In the genomic region with DNA sequence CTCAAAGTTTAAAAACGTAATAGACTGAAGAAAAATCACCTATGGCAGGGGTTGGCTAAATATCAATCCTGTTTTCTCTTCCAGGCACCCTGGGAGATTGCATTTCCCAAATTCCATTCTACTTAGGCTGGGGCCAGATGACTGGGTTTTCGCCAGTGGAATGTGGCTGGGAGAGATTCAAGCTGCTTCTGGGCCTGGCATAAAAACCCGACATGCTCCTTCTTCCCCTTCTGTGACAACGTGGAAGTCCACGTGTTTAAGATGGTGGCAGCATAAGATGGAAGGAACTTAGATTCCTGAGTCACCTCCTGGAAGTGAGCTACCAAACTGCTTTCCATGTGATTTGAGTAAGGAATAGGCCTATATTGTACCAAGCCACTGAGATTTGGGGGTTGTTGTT, we compare ENCODE assay signal across 11 cellular contexts.
DNase-seq lines count a peak whose midpoint lies in the region; TF ChIP-seq lines count a peak whose summit lies in the region.
"Had no signal": no experiment of that assay in that cellular context is flagged by ENCODE, and none has a peak within 500 bp of the region (broad histone marks: within the 10 kb centered on the region; RNA-seq: fewer than 3 reads in every experiment).

No MANE protein-coding gene starts in this region.

- no CpG with 5 or more reads among the region's 5 CpGs for WGBS in trophoblast cell (ENCODE audit: extremely low coverage, insufficient coverage, insufficient read length)

- no peak overlapping the region for H3K9ac ChIP-seq in trophoblast cell (ENCODE audit: low read length)

- no peak overlapping the region for H4K91ac ChIP-seq in trophoblast cell (ENCODE audit: low read depth, low read length)

- no peak overlapping the region for H3K4me2 ChIP-seq in trophoblast cell (ENCODE audit: low read length)

- peak overlapping the region; percentile 56 for H3K27ac ChIP-seq in trophoblast cell (ENCODE audit: low read depth, low read length)
- H3K27ac ChIP-seq: adrenal gland had no signal

- H3K14ac ChIP-seq in trophoblast cell (ENCODE audit: low read length) = no peak overlapping the region

- H3K4ac ChIP-seq in trophoblast cell (ENCODE audit: low read depth, low read length) = no peak overlapping the region

- no peaks in the 10 kb centered on the region for H3K9me3 ChIP-seq in trophoblast cell (ENCODE audit: insufficient read depth, low read depth, low read length)
- H3K9me3 ChIP-seq: adrenal gland had no signal

- TF ChIP-seq CTCF in foreskin fibroblast (IDR thresholded peaks at IDR 0.05; ENCODE audit: low read depth, low read length) = no peak

- H3K23ac ChIP-seq in trophoblast cell (ENCODE audit: low read length) = no peak overlapping the region

- no peaks in the 10 kb centered on the region for H3K36me3 ChIP-seq in trophoblast cell (ENCODE audit: control insufficient read depth in 1 of 2, insufficient read depth in 2 of 2, low read length in 2 of 2)
- H3K36me3 ChIP-seq: adrenal gland had no signal

- H3K27me3 ChIP-seq in trophoblast cell (ENCODE audit: insufficient read depth, low read length) = no peaks in the 10 kb centered on the region
- H3K27me3 ChIP-seq: adrenal gland had no signal

- no peak overlapping the region for H3K4me3 ChIP-seq in foreskin fibroblast (ENCODE audit: low read depth in 1 of 2, low read length in 2 of 2)
- H3K4me3 ChIP-seq in trophoblast cell (ENCODE audit: low read depth, low read length) = no peak overlapping the region
- H3K4me3 ChIP-seq: adrenal gland had no signal

- peaks cover 12 to 17% of the 10 kb centered on the region in 2 experiments for H3K4me1 ChIP-seq in trophoblast cell (ENCODE audit: control insufficient read depth in 1 of 2, insufficient read depth in 2 of 2, low read length in 2 of 2)
- H3K4me1 ChIP-seq: adrenal gland had no signal

- H4K12ac ChIP-seq in trophoblast cell (ENCODE audit: low read depth, low read length) = no peak overlapping the region

- no peak overlapping the region for H2BK5ac ChIP-seq in trophoblast cell (ENCODE audit: low read depth, low read length, poor library complexity)

- H4K8ac ChIP-seq in trophoblast cell (ENCODE audit: low read depth, low read length) = no peak overlapping the region

- no peak overlapping the region for H3K18ac ChIP-seq in trophoblast cell (ENCODE audit: low read length)

- no peak overlapping the region for H2AFZ ChIP-seq in trophoblast cell (ENCODE audit: insufficient read depth, low read length, poor library complexity)

- H2AK5ac ChIP-seq in trophoblast cell (ENCODE audit: low read length) = no peak overlapping the region

- peak overlapping the region; percentile 31 for H2BK120ac ChIP-seq in trophoblast cell (ENCODE audit: insufficient read depth, low read length, poor library complexity)

- H3K79me1 ChIP-seq in trophoblast cell (ENCODE audit: low read length) = peaks cover 9% of the 10 kb centered on the region

- peak overlapping the region; percentile 43 for H2BK12ac ChIP-seq in trophoblast cell (ENCODE audit: low read length)

- no peaks in the 10 kb centered on the region for H3K79me2 ChIP-seq in trophoblast cell (ENCODE audit: control insufficient read depth, insufficient read depth, low read length, poor library complexity)

- DNase-seq in GM04504 (ENCODE audit: low read depth) (peak; percentile 78), RPMI7951 (ENCODE audit: low read depth) (peak; percentile 84), foreskin fibroblast (peak; percentile 73 to 85), trophoblast cell (peak; percentile 87 to 90), midbrain (lab: John Stamatoyannopoulos, UW) (no peak), NK-92 (lab: John Stamatoyannopoulos, UW; ENCODE audit: unreplicated experiment) (no peak), NCI-H1417 treated with DMSO at 0.1 percent for 48 hours (lab: John Stamatoyannopoulos, UW) (no peak), NCI-H2107 treated with DMSO at 0.1 percent for 48 hours (lab: John Stamatoyannopoulos, UW; ENCODE audit: unreplicated experiment) (no peak)
- DNase-seq: activated CD4-positive, alpha-beta T cell treated with anti-CD3 and anti-CD28 coated beads, Interleukin-2, amount 50 U/mL, for 1 hour; adrenal gland; NCI-H1105 had no signal

Comparison
In these comparisons a context has a peak if more than half of its experiments do, and no peak if none do; other contexts are left out.
1. DNase-seq: peak in GM04504 (single experiment), RPMI7951 (single experiment), foreskin fibroblast (2 of 2) and trophoblast cell (2 of 2); none in midbrain (single experiment), NK-92 (single experiment), NCI-H1417 treated with DMSO at 0.1 percent for 48 hours (single experiment) and NCI-H2107 treated with DMSO at 0.1 percent for 48 hours (single experiment).